In genomic region chr6:97437087-97437486, GRCh38 we compare ENCODE assay signal across 9 cellular contexts.
DNase-seq lines count a peak whose midpoint lies in the region; ATAC-seq and TF ChIP-seq lines count a peak whose summit lies in the region.
"Had no signal": no experiment of that assay in that cellular context is flagged by ENCODE, and none has a peak within 500 bp of the region (broad histone marks: within the 10 kb centered on the region; RNA-seq: fewer than 3 reads in every experiment).

No MANE protein-coding gene starts in this region.

- H3K4me1 ChIP-seq in Loucy (ENCODE audit: insufficient read depth, low read length, poor library complexity, severe bottlenecking) (no peaks in the 10 kb centered on the region), mammary epithelial cell (ENCODE audit: insufficient read depth, low read length) (no peaks in the 10 kb centered on the region)

- no peaks in the 10 kb centered on the region for H3K9me2 ChIP-seq in Loucy (replicated peaks; ENCODE audit: low read depth, low read length)

- H3K4me2 ChIP-seq in Loucy (ENCODE audit: low read depth, low read length, poor library complexity, severe bottlenecking) = no peak overlapping the region
- H3K4me2 ChIP-seq in mammary epithelial cell (ENCODE audit: insufficient read depth, low read depth, low read length) = no peak overlapping the region

- H4K20me1 ChIP-seq in Loucy (ENCODE audit: insufficient read depth, low read length, poor library complexity, severe bottlenecking) (no peaks in the 10 kb centered on the region), mammary epithelial cell (ENCODE audit: insufficient read depth, low read length) (no peaks in the 10 kb centered on the region)

- no peaks in the 10 kb centered on the region for H3F3A ChIP-seq in Loucy (ENCODE audit: low read depth)

- no TSS peak for BruUV-seq in mammary epithelial cell (replicated peaks; lab: Mats Ljungman, UMichigan)

- H3K4me3 Mint-ChIP-seq in CD14-positive monocyte = no peak overlapping the region
- H3K4me3 Mint-ChIP-seq: memory B cell had no signal

- peak; percentile 60 for TF ChIP-seq CTCF in CD14-positive monocyte (IDR thresholded peaks at IDR 0.05)
- TF ChIP-seq CTCF in Loucy (conservative IDR thresholded peaks at IDR 0.05; ENCODE audit: low read length) = peak; percentile 90
- peak; percentile 85 to 93 for TF ChIP-seq CTCF in mammary epithelial cell (conservative IDR thresholded peaks at IDR 0.05 in 1 of 2, IDR thresholded peaks at IDR 0.05 in 1 of 2; ENCODE audit: extremely low read depth in 1 of 2, insufficient read depth in 1 of 2, low read depth in 1 of 2, low read length in 2 of 2)

- dilution Hi-C loops in mammary epithelial cell (cut with HindIII; ENCODE audit: low sequenced_read_pairs) = no loop called here

- CTCF ChIA-PET in mammary epithelial cell (lab: Charles Lee; ENCODE audit: low non-redundant PET) = interaction anchor here (0.6 to 0.7 kb wide), 2 partner anchors 28 to 92 kb away, joined by 3 to 4 read pairs; no protein-coding TSS in a partner anchor

- H3K4me3 ChIP-seq in Loucy (ENCODE audit: low read length, poor library complexity, severe bottlenecking) (no peak overlapping the region), mammary epithelial cell (replicated peaks in 1 of 3; ENCODE audit: insufficient read depth in 1 of 3, low read depth in 2 of 3, low read length in 3 of 3) (no peak overlapping the region)

- no peaks in the 10 kb centered on the region for H3K27me3 ChIP-seq in Loucy (ENCODE audit: insufficient read depth, low read length, poor library complexity, severe bottlenecking)
- H3K27me3 ChIP-seq in mammary epithelial cell (ENCODE audit: insufficient read depth, low read length) = no peaks in the 10 kb centered on the region

- H3K36me3 Mint-ChIP-seq in CD14-positive monocyte = no peaks in the 10 kb centered on the region
- H3K36me3 Mint-ChIP-seq: memory B cell had no signal

- no peak overlapping the region for H3K27ac Mint-ChIP-seq in CD14-positive monocyte
- H3K27ac Mint-ChIP-seq: memory B cell had no signal

- no peaks in the 10 kb centered on the region for H3K4me1 Mint-ChIP-seq in CD14-positive monocyte
- H3K4me1 Mint-ChIP-seq: memory B cell had no signal

- H3K9ac ChIP-seq in Loucy (ENCODE audit: low read depth, low read length, poor library complexity, severe bottlenecking) (no peak overlapping the region), mammary epithelial cell (ENCODE audit: insufficient read depth, low read length) (no peak overlapping the region)

- H2AFZ ChIP-seq in Loucy (ENCODE audit: low read length) (peak overlapping the region; percentile 20; the same call in 1 of the 2 replicates), mammary epithelial cell (ENCODE audit: low read depth, low read length) (no peak overlapping the region)

- no peaks in the 10 kb centered on the region for H3K36me3 ChIP-seq in Loucy (ENCODE audit: insufficient read depth, low read length)
- no peaks in the 10 kb centered on the region for H3K36me3 ChIP-seq in mammary epithelial cell (ENCODE audit: insufficient read depth, low read length)

- H3K79me2 ChIP-seq in Loucy (ENCODE audit: insufficient read depth, low read length) (no peaks in the 10 kb centered on the region), mammary epithelial cell (ENCODE audit: insufficient read depth, low read length) (no peaks in the 10 kb centered on the region)

- in situ Hi-C loops in mammary epithelial cell (cut with MboI; ENCODE audit: low sequenced_read_pairs in 2 of 2) = no loop called here

- intact Hi-C loops in CD14-positive monocyte (cut with micrococcal nuclease) = no loop called here
- intact Hi-C loops in mammary epithelial cell (cut with micrococcal nuclease) = loop anchor here (5.0 kb wide), 1 partner anchor 370 kb away; no protein-coding TSS in a partner anchor

- H3K9me3 ChIP-seq in Loucy (ENCODE audit: insufficient read depth, low read depth, low read length) = no peaks in the 10 kb centered on the region
- H3K9me3 ChIP-seq in mammary epithelial cell (replicated peaks; ENCODE audit: insufficient read depth, low read length) = no peaks in the 10 kb centered on the region

- WGBS in mammary epithelial cell (ENCODE audit: low coverage, missing lambda C conversion rate) = 0% methylated on average over 3 of the region's 3 CpGs

- DNase-seq in CD14-positive monocyte (ENCODE audit: low spot score) (no peak), mammary epithelial cell (peak; percentile 7), myocyte (ENCODE audit: low read depth) (peak; percentile 31), OCI-M2 (lab: John Stamatoyannopoulos, UW; ENCODE audit: unreplicated experiment) (no peak)

- H3K27me3 Mint-ChIP-seq in CD14-positive monocyte (ENCODE audit: low read depth in 3 of 3) = peaks cover 0 to 7% (median 1%) of the 10 kb centered on the region in 3 donors

- peak; percentile 64 for ATAC-seq in GM19035 (IDR thresholded peaks at IDR 0.05; ENCODE audit: unreplicated experiment)
- ATAC-seq in esophagus mucosa = no peak
- ATAC-seq in HG02981 (IDR thresholded peaks at IDR 0.05; ENCODE audit: unreplicated experiment) = no peak

- H3K9me3 Mint-ChIP-seq in CD14-positive monocyte = no peaks in the 10 kb centered on the region

- no peak overlapping the region for H3K27ac ChIP-seq in mammary epithelial cell (ENCODE audit: insufficient read depth, low read depth, low read length)

Comparison
In these comparisons a context has a peak if more than half of its experiments do, and no peak if none do; other contexts are left out.
1. DNase-seq: peak in mammary epithelial cell (single experiment) and myocyte (single experiment); none in CD14-positive monocyte (single experiment) and OCI-M2 (single experiment).
2. Peak in every context shown above with its lines, with median percentiles within 50 percentile points of each other: CTCF ChIP-seq.